In the genomic region with DNA sequence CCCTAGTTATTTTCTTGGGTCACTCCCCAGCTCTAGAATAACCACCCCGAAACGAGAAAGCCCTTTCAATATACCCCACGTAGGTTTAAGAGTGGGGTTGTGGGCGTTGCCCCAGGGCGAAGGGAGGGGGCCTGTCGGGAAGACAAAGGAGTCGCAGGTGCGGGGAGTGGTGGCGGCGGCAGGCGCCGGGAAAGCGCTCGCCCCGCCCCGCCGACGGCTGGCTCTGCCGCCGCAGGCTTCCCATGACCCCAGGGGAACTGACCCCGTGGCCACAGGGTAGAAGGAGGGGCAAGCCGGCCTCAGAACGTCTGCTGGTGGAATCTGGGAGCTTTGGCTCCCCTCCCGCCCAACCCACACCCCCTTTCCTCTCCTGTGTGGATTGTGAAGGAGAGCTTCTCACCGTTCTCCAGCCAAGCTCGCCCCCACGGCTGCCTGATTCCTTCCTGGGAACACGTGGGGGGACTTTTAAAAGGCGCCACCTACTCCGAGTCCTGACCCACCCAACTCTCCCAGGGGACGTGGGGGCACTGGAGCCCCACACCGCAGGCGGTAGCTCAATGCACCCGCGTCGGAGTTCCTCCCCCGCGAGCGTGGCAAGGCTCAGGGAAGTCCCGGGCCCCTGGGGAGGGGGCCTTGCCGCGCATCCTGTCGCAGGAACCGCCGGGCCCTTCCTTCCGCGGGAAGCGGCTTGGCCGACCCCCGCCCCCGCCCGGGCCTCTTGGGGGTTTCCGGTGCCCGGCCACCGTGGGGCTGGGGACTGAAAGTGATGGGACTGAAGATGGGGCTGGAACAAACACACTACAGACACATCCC, we compare ENCODE assay signal across 1 cellular context.
TF ChIP-seq lines count a peak whose summit lies in the region.

No MANE protein-coding gene starts in this region.

TF ChIP-seq in K562, 482 proteins besides CTCF, POLR2A, EP300 and RAD21 (continues in another document):
- TF ChIP-seq CBX2 (IDR thresholded peaks at IDR 0.05; ENCODE audit: insufficient read depth, low read length, poor library complexity, severe bottlenecking) (no peak), SLC30A9 (CRISPR knock-in tag; IDR thresholded peaks at IDR 0.05) (no peak), RBM34 (IDR thresholded peaks at IDR 0.05; ENCODE audit: borderline replicate concordance, insufficient read depth, low read length) (no peak), ZEB2 (IDR thresholded peaks at IDR 0.05) (peak; percentile 82), U2AF1 (optimal IDR thresholded peaks at IDR 0.05; ENCODE audit: low read depth, low read length) (no peak), LEF1 (IDR thresholded peaks at IDR 0.05) (no peak), MTF1 (CRISPR knock-in tag; IDR thresholded peaks at IDR 0.05; ENCODE audit: borderline replicate concordance) (no peak), FIP1L1 (IDR thresholded peaks at IDR 0.05; ENCODE audit: low read depth, low read length, poor library complexity, severe bottlenecking) (peak; percentile 100), MTA3 (IDR thresholded peaks at IDR 0.05; ENCODE audit: borderline replicate concordance) (peak; percentile 81), FOXM1 (IDR thresholded peaks at IDR 0.05; ENCODE audit: low read depth) (no peak), FOXM1 (CRISPR knock-in tag; IDR thresholded peaks at IDR 0.05; ENCODE audit: low read depth) (0 out of 2 replicates have a peak, but pooled peaks have one; percentile 42), TCF7 (IDR thresholded peaks at IDR 0.05; ENCODE audit: borderline replicate concordance) (0 out of 2 replicates have a peak, but pooled peaks have one; percentile 7), ZNF79 (CRISPR knock-in tag; IDR thresholded peaks at IDR 0.05; ENCODE audit: low read depth) (no peak), SAP30 (IDR thresholded peaks at IDR 0.05; ENCODE audit: borderline replicate concordance, insufficient read depth, low read depth, low read length, poor library complexity, severe bottlenecking) (no peak), PHB2 (IDR thresholded peaks at IDR 0.05; ENCODE audit: low read depth) (no peak), ETV5 (CRISPR knock-in tag; IDR thresholded peaks at IDR 0.05; ENCODE audit: low read depth) (no peak; the same call in 1 of the 2 replicates), ZNF75A (CRISPR knock-in tag; IDR thresholded peaks at IDR 0.05) (no peak), THRAP3 (IDR thresholded peaks at IDR 0.05; ENCODE audit: borderline replicate concordance) (no peak), CCNT2 (IDR thresholded peaks at IDR 0.05; ENCODE audit: borderline replicate concordance, extremely low read depth, insufficient read length, low read depth, low read length) (peak; percentile 95), NFATC3 (IDR thresholded peaks at IDR 0.05) (peak; percentile 62), ZNF717 (CRISPR knock-in tag; IDR thresholded peaks at IDR 0.05) (no peak), ZNF165 (CRISPR knock-in tag; IDR thresholded peaks at IDR 0.05; ENCODE audit: borderline replicate concordance) (no peak), PTTG1 (tag; IDR thresholded peaks at IDR 0.05; ENCODE audit: low read depth) (no peak), RBM22 (IDR thresholded peaks at IDR 0.05; ENCODE audit: low read depth, low read length, poor library complexity, severe bottlenecking) (peak; percentile 100), ZNF444 (CRISPR knock-in tag; IDR thresholded peaks at IDR 0.05) (no peak), RCOR1 (IDR thresholded peaks at IDR 0.05; ENCODE audit: borderline replicate concordance in 1 of 2, low read depth in 2 of 2, low read length in 2 of 2) (no peak), ELF2 (CRISPR knock-in tag; IDR thresholded peaks at IDR 0.05) (0 out of 2 replicates have a peak, but pooled peaks have one; percentile 14)
- TF ChIP-seq, protein P1, sequence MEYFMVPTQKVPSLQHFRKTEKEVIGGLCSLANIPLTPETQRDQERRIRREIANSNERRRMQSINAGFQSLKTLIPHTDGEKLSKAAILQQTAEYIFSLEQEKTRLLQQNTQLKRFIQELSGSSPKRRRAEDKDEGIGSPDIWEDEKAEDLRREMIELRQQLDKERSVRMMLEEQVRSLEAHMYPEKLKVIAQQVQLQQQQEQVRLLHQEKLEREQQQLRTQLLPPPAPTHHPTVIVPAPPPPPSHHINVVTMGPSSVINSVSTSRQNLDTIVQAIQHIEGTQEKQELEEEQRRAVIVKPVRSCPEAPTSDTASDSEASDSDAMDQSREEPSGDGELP (CRISPR knock-in tag; IDR thresholded peaks at IDR 0.05; ENCODE audit: borderline replicate concordance): peak; percentile 63
- TF ChIP-seq, protein P2, sequence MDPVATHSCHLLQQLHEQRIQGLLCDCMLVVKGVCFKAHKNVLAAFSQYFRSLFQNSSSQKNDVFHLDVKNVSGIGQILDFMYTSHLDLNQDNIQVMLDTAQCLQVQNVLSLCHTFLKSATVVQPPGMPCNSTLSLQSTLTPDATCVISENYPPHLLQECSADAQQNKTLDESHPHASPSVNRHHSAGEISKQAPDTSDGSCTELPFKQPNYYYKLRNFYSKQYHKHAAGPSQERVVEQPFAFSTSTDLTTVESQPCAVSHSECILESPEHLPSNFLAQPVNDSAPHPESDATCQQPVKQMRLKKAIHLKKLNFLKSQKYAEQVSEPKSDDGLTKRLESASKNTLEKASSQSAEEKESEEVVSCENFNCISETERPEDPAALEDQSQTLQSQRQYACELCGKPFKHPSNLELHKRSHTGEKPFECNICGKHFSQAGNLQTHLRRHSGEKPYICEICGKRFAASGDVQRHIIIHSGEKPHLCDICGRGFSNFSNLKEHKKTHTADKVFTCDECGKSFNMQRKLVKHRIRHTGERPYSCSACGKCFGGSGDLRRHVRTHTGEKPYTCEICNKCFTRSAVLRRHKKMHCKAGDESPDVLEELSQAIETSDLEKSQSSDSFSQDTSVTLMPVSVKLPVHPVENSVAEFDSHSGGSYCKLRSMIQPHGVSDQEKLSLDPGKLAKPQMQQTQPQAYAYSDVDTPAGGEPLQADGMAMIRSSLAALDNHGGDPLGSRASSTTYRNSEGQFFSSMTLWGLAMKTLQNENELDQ (CRISPR knock-in tag; IDR thresholded peaks at IDR 0.05; ENCODE audit: borderline replicate concordance): peak; percentile 73; the same call in 1 of the 2 replicates
- TF ChIP-seq, protein P3, sequence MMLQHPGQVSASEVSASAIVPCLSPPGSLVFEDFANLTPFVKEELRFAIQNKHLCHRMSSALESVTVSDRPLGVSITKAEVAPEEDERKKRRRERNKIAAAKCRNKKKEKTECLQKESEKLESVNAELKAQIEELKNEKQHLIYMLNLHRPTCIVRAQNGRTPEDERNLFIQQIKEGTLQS (IDR thresholded peaks at IDR 0.05): no peak
- TF ChIP-seq, protein P3 (CRISPR knock-in tag; conservative IDR thresholded peaks at IDR 0.05): 0 out of 2 replicates have a peak, but pooled peaks have one; percentile 62
- TF ChIP-seq, protein P4, sequence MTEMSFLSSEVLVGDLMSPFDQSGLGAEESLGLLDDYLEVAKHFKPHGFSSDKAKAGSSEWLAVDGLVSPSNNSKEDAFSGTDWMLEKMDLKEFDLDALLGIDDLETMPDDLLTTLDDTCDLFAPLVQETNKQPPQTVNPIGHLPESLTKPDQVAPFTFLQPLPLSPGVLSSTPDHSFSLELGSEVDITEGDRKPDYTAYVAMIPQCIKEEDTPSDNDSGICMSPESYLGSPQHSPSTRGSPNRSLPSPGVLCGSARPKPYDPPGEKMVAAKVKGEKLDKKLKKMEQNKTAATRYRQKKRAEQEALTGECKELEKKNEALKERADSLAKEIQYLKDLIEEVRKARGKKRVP (CRISPR knock-in tag; IDR thresholded peaks at IDR 0.05): no peak
- TF ChIP-seq, protein P5, sequence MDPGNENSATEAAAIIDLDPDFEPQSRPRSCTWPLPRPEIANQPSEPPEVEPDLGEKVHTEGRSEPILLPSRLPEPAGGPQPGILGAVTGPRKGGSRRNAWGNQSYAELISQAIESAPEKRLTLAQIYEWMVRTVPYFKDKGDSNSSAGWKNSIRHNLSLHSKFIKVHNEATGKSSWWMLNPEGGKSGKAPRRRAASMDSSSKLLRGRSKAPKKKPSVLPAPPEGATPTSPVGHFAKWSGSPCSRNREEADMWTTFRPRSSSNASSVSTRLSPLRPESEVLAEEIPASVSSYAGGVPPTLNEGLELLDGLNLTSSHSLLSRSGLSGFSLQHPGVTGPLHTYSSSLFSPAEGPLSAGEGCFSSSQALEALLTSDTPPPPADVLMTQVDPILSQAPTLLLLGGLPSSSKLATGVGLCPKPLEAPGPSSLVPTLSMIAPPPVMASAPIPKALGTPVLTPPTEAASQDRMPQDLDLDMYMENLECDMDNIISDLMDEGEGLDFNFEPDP (CRISPR knock-in tag; IDR thresholded peaks at IDR 0.05): no peak; the same call in 1 of the 2 replicates
- TF ChIP-seq, protein P6, sequence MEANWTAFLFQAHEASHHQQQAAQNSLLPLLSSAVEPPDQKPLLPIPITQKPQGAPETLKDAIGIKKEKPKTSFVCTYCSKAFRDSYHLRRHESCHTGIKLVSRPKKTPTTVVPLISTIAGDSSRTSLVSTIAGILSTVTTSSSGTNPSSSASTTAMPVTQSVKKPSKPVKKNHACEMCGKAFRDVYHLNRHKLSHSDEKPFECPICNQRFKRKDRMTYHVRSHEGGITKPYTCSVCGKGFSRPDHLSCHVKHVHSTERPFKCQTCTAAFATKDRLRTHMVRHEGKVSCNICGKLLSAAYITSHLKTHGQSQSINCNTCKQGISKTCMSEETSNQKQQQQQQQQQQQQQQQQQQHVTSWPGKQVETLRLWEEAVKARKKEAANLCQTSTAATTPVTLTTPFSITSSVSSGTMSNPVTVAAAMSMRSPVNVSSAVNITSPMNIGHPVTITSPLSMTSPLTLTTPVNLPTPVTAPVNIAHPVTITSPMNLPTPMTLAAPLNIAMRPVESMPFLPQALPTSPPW (CRISPR knock-in tag; IDR thresholded peaks at IDR 0.05): peak; percentile 86
- TF ChIP-seq, protein P7, sequence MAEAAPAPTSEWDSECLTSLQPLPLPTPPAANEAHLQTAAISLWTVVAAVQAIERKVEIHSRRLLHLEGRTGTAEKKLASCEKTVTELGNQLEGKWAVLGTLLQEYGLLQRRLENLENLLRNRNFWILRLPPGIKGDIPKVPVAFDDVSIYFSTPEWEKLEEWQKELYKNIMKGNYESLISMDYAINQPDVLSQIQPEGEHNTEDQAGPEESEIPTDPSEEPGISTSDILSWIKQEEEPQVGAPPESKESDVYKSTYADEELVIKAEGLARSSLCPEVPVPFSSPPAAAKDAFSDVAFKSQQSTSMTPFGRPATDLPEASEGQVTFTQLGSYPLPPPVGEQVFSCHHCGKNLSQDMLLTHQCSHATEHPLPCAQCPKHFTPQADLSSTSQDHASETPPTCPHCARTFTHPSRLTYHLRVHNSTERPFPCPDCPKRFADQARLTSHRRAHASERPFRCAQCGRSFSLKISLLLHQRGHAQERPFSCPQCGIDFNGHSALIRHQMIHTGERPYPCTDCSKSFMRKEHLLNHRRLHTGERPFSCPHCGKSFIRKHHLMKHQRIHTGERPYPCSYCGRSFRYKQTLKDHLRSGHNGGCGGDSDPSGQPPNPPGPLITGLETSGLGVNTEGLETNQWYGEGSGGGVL (CRISPR knock-in tag; IDR thresholded peaks at IDR 0.05): no peak
- TF ChIP-seq, protein P8, sequence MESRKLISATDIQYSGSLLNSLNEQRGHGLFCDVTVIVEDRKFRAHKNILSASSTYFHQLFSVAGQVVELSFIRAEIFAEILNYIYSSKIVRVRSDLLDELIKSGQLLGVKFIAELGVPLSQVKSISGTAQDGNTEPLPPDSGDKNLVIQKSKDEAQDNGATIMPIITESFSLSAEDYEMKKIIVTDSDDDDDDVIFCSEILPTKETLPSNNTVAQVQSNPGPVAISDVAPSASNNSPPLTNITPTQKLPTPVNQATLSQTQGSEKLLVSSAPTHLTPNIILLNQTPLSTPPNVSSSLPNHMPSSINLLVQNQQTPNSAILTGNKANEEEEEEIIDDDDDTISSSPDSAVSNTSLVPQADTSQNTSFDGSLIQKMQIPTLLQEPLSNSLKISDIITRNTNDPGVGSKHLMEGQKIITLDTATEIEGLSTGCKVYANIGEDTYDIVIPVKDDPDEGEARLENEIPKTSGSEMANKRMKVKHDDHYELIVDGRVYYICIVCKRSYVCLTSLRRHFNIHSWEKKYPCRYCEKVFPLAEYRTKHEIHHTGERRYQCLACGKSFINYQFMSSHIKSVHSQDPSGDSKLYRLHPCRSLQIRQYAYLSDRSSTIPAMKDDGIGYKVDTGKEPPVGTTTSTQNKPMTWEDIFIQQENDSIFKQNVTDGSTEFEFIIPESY (CRISPR knock-in tag; IDR thresholded peaks at IDR 0.05): peak; percentile 25; the same call in 1 of the 2 replicates
- TF ChIP-seq, protein P9, sequence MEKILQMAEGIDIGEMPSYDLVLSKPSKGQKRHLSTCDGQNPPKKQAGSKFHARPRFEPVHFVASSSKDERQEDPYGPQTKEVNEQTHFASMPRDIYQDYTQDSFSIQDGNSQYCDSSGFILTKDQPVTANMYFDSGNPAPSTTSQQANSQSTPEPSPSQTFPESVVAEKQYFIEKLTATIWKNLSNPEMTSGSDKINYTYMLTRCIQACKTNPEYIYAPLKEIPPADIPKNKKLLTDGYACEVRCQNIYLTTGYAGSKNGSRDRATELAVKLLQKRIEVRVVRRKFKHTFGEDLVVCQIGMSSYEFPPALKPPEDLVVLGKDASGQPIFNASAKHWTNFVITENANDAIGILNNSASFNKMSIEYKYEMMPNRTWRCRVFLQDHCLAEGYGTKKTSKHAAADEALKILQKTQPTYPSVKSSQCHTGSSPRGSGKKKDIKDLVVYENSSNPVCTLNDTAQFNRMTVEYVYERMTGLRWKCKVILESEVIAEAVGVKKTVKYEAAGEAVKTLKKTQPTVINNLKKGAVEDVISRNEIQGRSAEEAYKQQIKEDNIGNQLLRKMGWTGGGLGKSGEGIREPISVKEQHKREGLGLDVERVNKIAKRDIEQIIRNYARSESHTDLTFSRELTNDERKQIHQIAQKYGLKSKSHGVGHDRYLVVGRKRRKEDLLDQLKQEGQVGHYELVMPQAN (IDR thresholded peaks at IDR 0.05; ENCODE audit: borderline replicate concordance): no peak
- TF ChIP-seq, protein P10, sequence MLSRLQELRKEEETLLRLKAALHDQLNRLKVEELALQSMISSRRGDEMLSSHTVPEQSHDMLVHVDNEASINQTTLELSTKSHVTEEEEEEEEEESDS (CRISPR knock-in tag; IDR thresholded peaks at IDR 0.05): no peak
